Comparison of ENCODE assay signal across 18 cellular contexts in the genomic region with DNA sequence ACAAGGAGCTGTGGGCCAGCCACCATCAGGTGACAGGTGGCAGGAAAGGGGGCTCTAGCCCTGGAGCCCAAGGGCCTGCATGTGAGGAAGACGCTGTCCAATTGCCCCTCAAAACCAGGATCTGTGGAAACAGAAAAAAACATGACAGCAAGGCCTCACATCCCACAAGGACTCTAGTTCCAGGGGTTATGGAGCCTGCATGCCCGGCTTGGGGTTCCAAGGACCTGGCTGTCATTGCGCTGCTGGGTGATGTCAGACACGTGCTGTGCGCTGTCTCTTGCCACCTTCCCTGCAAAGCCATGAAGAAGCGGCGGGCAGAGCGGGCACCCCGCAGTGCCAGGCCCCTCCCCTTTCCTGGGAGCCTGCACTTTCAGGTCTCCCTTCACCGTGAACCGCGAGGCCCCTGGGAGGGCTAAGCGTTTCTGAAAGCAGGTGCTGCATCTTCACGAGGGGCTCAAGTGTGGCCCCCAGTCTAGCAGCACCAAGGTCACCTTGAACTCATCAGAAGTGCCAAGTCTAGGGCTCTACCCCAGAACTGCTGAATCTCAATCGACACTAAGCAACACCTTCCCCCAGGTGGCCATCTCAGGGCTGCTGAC. TPM values are rescaled to one million over a fixed set of nuclear protein-coding genes. Genes with fewer than 3 reads are reported as not detected.
DNase-seq lines count a peak whose midpoint lies in the region; ATAC-seq, FAIRE-seq and TF ChIP-seq lines count a peak whose summit lies in the region.
"Had no signal": no experiment of that assay in that cellular context is flagged by ENCODE, and none has a peak within 500 bp of the region (broad histone marks: within the 10 kb centered on the region; RNA-seq: fewer than 3 reads in every experiment).

No MANE protein-coding gene starts in this region.

- WGBS in sigmoid colon, 2 donors: 92 to 93% methylated on average over 15 of the region's 15 CpGs

- H3K9me3 ChIP-seq in sigmoid colon (no peaks in the 10 kb centered on the region), kidney (ENCODE audit: control insufficient read depth in 1 of 2, low read length in 2 of 2) (no peaks in the 10 kb centered on the region)
- H3K9me3 ChIP-seq: BLaER1 had no signal

- DNase-seq in NCI-H146 (lab: John Stamatoyannopoulos, UW) (peak; percentile 12), NCI-H146 treated with DMSO at 0.1 percent for 48 hours (lab: John Stamatoyannopoulos, UW; ENCODE audit: unreplicated experiment) (no peak), D721Med (ENCODE audit: insufficient read length, low spot score) (peak; percentile 14), islet precursor cell (peak; percentile 43), sigmoid colon (peak; percentile 67), activated gamma-delta T cell (lab: John Stamatoyannopoulos, UW) (no peak), kidney (no peak)
- DNase-seq: 8988T; CD8-positive, alpha-beta memory T cell; GF-D8; IMR-90; Kasumi-1; NCI-H2081; NCI-H524; SHP77 treated with DMSO at 0.1 percent for 48 hours had no signal

- H3K36me3 ChIP-seq in sigmoid colon (no peaks in the 10 kb centered on the region), kidney (ENCODE audit: control insufficient read depth in 1 of 2, insufficient read depth in 2 of 2, low read length in 2 of 2) (no peaks in the 10 kb centered on the region)
- H3K36me3 ChIP-seq: BLaER1 had no signal

- FAIRE-seq in D721Med (lab: Jason Lieb, UNC): no peak
- FAIRE-seq in kidney (lab: Jason Lieb, UNC): no peak

- ATAC-seq in HG03565 (IDR thresholded peaks at IDR 0.05; ENCODE audit: unreplicated experiment): no peak
- ATAC-seq: HCT116 had no signal

- no peaks in the 10 kb centered on the region for H3K27me3 ChIP-seq in sigmoid colon
- H3K27me3 ChIP-seq: BLaER1 had no signal

- H3K4me3 ChIP-seq in sigmoid colon (no peak overlapping the region), kidney (ENCODE audit: low read length in 2 of 2) (no peak overlapping the region)
- H3K4me3 ChIP-seq: BLaER1 had no signal

- TF ChIP-seq POLR2A in sigmoid colon (IDR thresholded peaks at IDR 0.05): no peak

- no peak for TF ChIP-seq EP300 in sigmoid colon (IDR thresholded peaks at IDR 0.05)

- intact Hi-C loops in sigmoid colon (cut with DNase I): no loop called here
- intact Hi-C loops in kidney (cut with DNase I): loop anchor here (10.0 kb wide), 1 partner anchor 80 kb away; no protein-coding TSS in a partner anchor

- H3K9ac ChIP-seq in kidney (ENCODE audit: low read length in 2 of 2): no peak overlapping the region
- H3K9ac ChIP-seq: BLaER1 had no signal

- H3K4me1 ChIP-seq in sigmoid colon (peaks cover 0 to 9% (median 8%) of the 10 kb centered on the region in 4 donors), kidney (ENCODE audit: control insufficient read depth in 1 of 2, insufficient read depth in 1 of 2, low read depth in 1 of 2, low read length in 2 of 2) (peaks cover 10 to 11% of the 10 kb centered on the region in 2 donors)

- TF ChIP-seq CTCF in D721Med (IDR thresholded peaks at IDR 0.05; ENCODE audit: insufficient read depth, missing control alignments): no peak
- TF ChIP-seq CTCF in sigmoid colon (IDR thresholded peaks at IDR 0.05): no peak
- no peak for TF ChIP-seq CTCF in kidney (IDR thresholded peaks at IDR 0.05; ENCODE audit: borderline replicate concordance, extremely low read depth, insufficient read depth)

- H3K27ac ChIP-seq in sigmoid colon (no peak overlapping the region), kidney (ENCODE audit: low read depth in 2 of 2, low read length in 2 of 2) (no peak overlapping the region)
- H3K27ac ChIP-seq: BLaER1 had no signal

RNA-seq across cellular contexts. Expression of gene CRYGN, which starts 15.1 kb away (rescaled TPM):
- total RNA-seq in sigmoid colon (1 to 10 TPM in 2 of 4 donors, not detected in 2; 1.4 to 1.8 TPM), kidney (0.22 TPM)
- polyA plus RNA-seq in sigmoid colon (under 1 TPM in 2 of 3 donors, not detected in 1; 0.17 to 0.60 TPM), kidney (ENCODE audit: insufficient read depth, low read depth, low replicate concordance) (not detected)
- total RNA-seq: CD8-positive, alpha-beta memory T cell; IMR-90 had no signal
- polyA plus RNA-seq: IMR-90 had no signal

RNA-seq across cellular contexts. Expression of gene WDR86, which starts 45.2 kb away (rescaled TPM):
- total RNA-seq in sigmoid colon: 10 to 100 TPM; 14.4 to 23.8 (median 16.9) TPM
- polyA plus RNA-seq in sigmoid colon: 1 to 10 TPM in 2 of 3 donors, under 1 TPM in 1; 0.46 to 4.2 (median 2.1) TPM
- 5.9 TPM for total RNA-seq in kidney
- 1.8 TPM for polyA plus RNA-seq in kidney (ENCODE audit: insufficient read depth, low read depth, low replicate concordance)
- total RNA-seq: IMR-90 had no signal
- polyA plus RNA-seq: IMR-90 had no signal

Comparison
In these comparisons a context has a peak if more than half of its experiments do, and no peak if none do; other contexts are left out.
1. DNase-seq: peak in NCI-H146 (single experiment), D721Med (single experiment), islet precursor cell (single experiment) and sigmoid colon (single experiment); none in NCI-H146 treated with DMSO at 0.1 percent for 48 hours (single experiment), activated gamma-delta T cell (single experiment) and kidney (single experiment).